Comparison of ENCODE assay signal across 13 cellular contexts in the genomic region with DNA sequence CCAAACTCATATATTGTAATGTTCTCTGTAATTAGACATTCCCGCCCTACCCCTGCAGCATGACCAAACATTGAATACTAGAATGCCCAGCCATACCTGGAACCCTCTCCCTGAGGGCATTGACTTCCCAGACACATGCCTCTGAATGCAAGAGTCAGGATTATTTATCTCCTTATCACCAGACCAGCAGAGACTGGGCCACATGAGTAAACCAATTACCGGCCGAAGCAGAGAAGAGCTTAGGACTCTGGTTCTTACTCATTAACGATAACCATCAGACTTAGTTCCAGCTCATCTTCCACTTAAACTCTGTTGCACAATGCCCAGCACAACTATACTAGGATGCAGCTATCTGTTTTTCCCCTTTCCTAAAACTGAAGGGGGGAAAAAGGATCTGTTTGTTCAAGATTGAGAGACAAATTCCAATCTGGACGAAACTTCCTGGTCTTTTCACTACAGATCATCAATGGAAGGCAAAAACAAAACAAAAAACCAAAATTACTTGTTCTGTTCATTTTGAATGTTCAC.
A peak's percentile ranks its signal among the peaks of the same experiment; 100 is the strongest.
DNase-seq lines count a peak whose midpoint lies in the region; ATAC-seq and TF ChIP-seq lines count a peak whose summit lies in the region.
"Had no signal": no experiment of that assay in that cellular context is flagged by ENCODE, and none has a peak within 500 bp of the region (broad histone marks: within the 10 kb centered on the region; RNA-seq: fewer than 3 reads in every experiment).

No MANE protein-coding gene starts in this region.

- TF ChIP-seq CTCF in AG10803 (conservative IDR thresholded peaks at IDR 0.05; ENCODE audit: low read length), result no peak

- peaks cover 12% of the 10 kb centered on the region for H3K79me1 ChIP-seq in mesenchymal stem cell (replicated peaks; ENCODE audit: low read length, poor library complexity, severe bottlenecking)

- no peak overlapping the region for H3K4me2 ChIP-seq in mesenchymal stem cell (ENCODE audit: low read length, poor library complexity, severe bottlenecking)

- peak overlapping the region in 2 of 4 donors; percentile 25 to 61 for H3K4me3 Mint-ChIP-seq in IgD-negative memory B cell
- H3K4me3 Mint-ChIP-seq in central memory CD8-positive, alpha-beta T cell, result no peak overlapping the region
- H3K4me3 Mint-ChIP-seq in T-helper 2 cell treated with Interferon-gamma antibody and Interleukin-4, amounts not matched to agents 5 μg/mL and 100 μg/mL, for 36 hours, result no peak overlapping the region

- H3K4me3 ChIP-seq in AG10803 (ENCODE audit: low read length) (no peak overlapping the region), mesenchymal stem cell (ENCODE audit: insufficient read depth in 1 of 2, low read depth in 1 of 2, low read length in 2 of 2) (no peak overlapping the region)
- H3K4me3 ChIP-seq: MG63, tibial artery had no signal

- no peak overlapping the region for H2AFZ ChIP-seq in mesenchymal stem cell (ENCODE audit: low read depth, low read length)

- no peaks in the 10 kb centered on the region for H3K36me3 ChIP-seq in mesenchymal stem cell (ENCODE audit: control insufficient read depth in 1 of 2, insufficient read depth in 2 of 2, low read depth in 1 of 2, low read length in 2 of 2)
- H3K36me3 ChIP-seq: MG63, tibial artery had no signal

- peaks cover 52 to 66% (median 57%) of the 10 kb centered on the region in 3 donors for H3K4me1 Mint-ChIP-seq in IgD-negative memory B cell
- H3K4me1 Mint-ChIP-seq in central memory CD8-positive, alpha-beta T cell, result peaks cover 54% of the 10 kb centered on the region
- peaks cover 26% of the 10 kb centered on the region for H3K4me1 Mint-ChIP-seq in T-helper 2 cell treated with Interferon-gamma antibody and Interleukin-4, amounts not matched to agents 5 μg/mL and 100 μg/mL, for 36 hours (ENCODE audit: low read depth)

- no peak overlapping the region for H3K23ac ChIP-seq in mesenchymal stem cell (ENCODE audit: low read length in 2 of 2)

- no peak overlapping the region for H2BK12ac ChIP-seq in mesenchymal stem cell (ENCODE audit: low read length in 2 of 2)

- no peak overlapping the region for H3K4ac ChIP-seq in mesenchymal stem cell (ENCODE audit: low read depth in 1 of 2, low read length in 2 of 2)

- H3K18ac ChIP-seq in mesenchymal stem cell (ENCODE audit: low read depth in 1 of 2, low read length in 2 of 2), result no peak overlapping the region

- H4K8ac ChIP-seq in mesenchymal stem cell (ENCODE audit: low read length), result no peak overlapping the region

- ATAC-seq in central memory CD8-positive, alpha-beta T cell (replicated peaks; ENCODE audit: extremely low read depth, poor library complexity, severe bottlenecking), result no peak
- ATAC-seq in GM18505 (IDR thresholded peaks at IDR 0.05; ENCODE audit: unreplicated experiment), result no peak

- H3K27me3 ChIP-seq in mesenchymal stem cell (ENCODE audit: control insufficient read depth in 1 of 2, insufficient read depth in 1 of 2, low read length in 2 of 2), result no peaks in the 10 kb centered on the region
- H3K27me3 ChIP-seq: MG63, tibial artery had no signal

- no peaks in the 10 kb centered on the region for H3K9me3 ChIP-seq in mesenchymal stem cell (ENCODE audit: control insufficient read depth, low read length)
- H3K9me3 ChIP-seq: MG63, tibial artery had no signal

- peaks cover 3% of the 10 kb centered on the region for H3K4me1 ChIP-seq in mesenchymal stem cell (ENCODE audit: control insufficient read depth, insufficient read depth, low read depth, low read length)

- WGBS in mesenchymal stem cell, result 41% methylated on average over 5 of the region's 5 CpGs

- no peak overlapping the region for H4K91ac ChIP-seq in mesenchymal stem cell (ENCODE audit: low read length)

- H3K27ac Mint-ChIP-seq in IgD-negative memory B cell, result peak overlapping the region; percentile 32 to 74 (median 49)
- H3K27ac Mint-ChIP-seq in central memory CD8-positive, alpha-beta T cell (ENCODE audit: low read depth), result peak overlapping the region; percentile 11
- H3K27ac Mint-ChIP-seq in T-helper 2 cell treated with Interferon-gamma antibody and Interleukin-4, amounts not matched to agents 5 μg/mL and 100 μg/mL, for 36 hours, result no peak overlapping the region

- H2BK15ac ChIP-seq in mesenchymal stem cell (ENCODE audit: low read depth, poor library complexity, severe bottlenecking), result no peak overlapping the region

- H3K9me3 Mint-ChIP-seq in IgD-negative memory B cell, result peaks cover 0 to 5% (median 0%) of the 10 kb centered on the region in 3 donors
- no peaks in the 10 kb centered on the region for H3K9me3 Mint-ChIP-seq in central memory CD8-positive, alpha-beta T cell
- H3K9me3 Mint-ChIP-seq in T-helper 2 cell treated with Interferon-gamma antibody and Interleukin-4, amounts not matched to agents 5 μg/mL and 100 μg/mL, for 36 hours, result no peaks in the 10 kb centered on the region

- peak; percentile 75 for DNase-seq in AG10803 (ENCODE audit: low read depth)
- DNase-seq in central memory CD8-positive, alpha-beta T cell (ENCODE audit: low spot score in 2 of 2), result no peak
- peak; percentile 91 for DNase-seq in mesenchymal stem cell
- DNase-seq in NCI-H2171 treated with DMSO at 0.1 percent for 48 hours (lab: John Stamatoyannopoulos, UW), result no peak
- DNase-seq in T-helper 2 cell treated with Interferon-gamma antibody and Interleukin-4, amounts not matched to agents 5 μg/mL and 100 μg/mL, for 36 hours (ENCODE audit: low spot score), result no peak
- no peak for DNase-seq in NCI-H1694 treated with DMSO at 0.1 percent for 48 hours (lab: John Stamatoyannopoulos, UW)
- DNase-seq: activated CD4-positive, CD25-positive, alpha-beta regulatory T cell treated with anti-CD3 and anti-CD28 coated beads, Interleukin-2, amount 50 U/mL, for 72 hours; effector memory CD4-positive, alpha-beta T cell; GF-D8; MG63 had no signal

- no peak overlapping the region for H2BK5ac ChIP-seq in mesenchymal stem cell (ENCODE audit: low read depth, low read length, poor library complexity, severe bottlenecking)

- no peak for TF ChIP-seq POLR2A in GM18505 (IDR thresholded peaks at IDR 0.05; ENCODE audit: borderline replicate concordance, extremely low read depth, insufficient read depth, insufficient read length)

- H3K36me3 Mint-ChIP-seq in IgD-negative memory B cell, result peaks cover 7% of the 10 kb centered on the region
- H3K36me3 Mint-ChIP-seq in central memory CD8-positive, alpha-beta T cell (ENCODE audit: insufficient read depth), result peaks cover 13% of the 10 kb centered on the region
- H3K36me3 Mint-ChIP-seq in T-helper 2 cell treated with Interferon-gamma antibody and Interleukin-4, amounts not matched to agents 5 μg/mL and 100 μg/mL, for 36 hours (ENCODE audit: low read depth), result peaks cover 20% of the 10 kb centered on the region

- peak overlapping the region; percentile 91 for H3K27ac ChIP-seq in mesenchymal stem cell (ENCODE audit: low read length, poor library complexity, severe bottlenecking)

- no peaks in the 10 kb centered on the region for H3K27me3 Mint-ChIP-seq in IgD-negative memory B cell
- H3K27me3 Mint-ChIP-seq in central memory CD8-positive, alpha-beta T cell, result no peaks in the 10 kb centered on the region
- no peaks in the 10 kb centered on the region for H3K27me3 Mint-ChIP-seq in T-helper 2 cell treated with Interferon-gamma antibody and Interleukin-4, amounts not matched to agents 5 μg/mL and 100 μg/mL, for 36 hours (ENCODE audit: low read depth)

- H3K9ac ChIP-seq in mesenchymal stem cell (ENCODE audit: low read length), result peak overlapping the region; percentile 7

- H3K14ac ChIP-seq in mesenchymal stem cell (ENCODE audit: low read length in 2 of 2), result no peak overlapping the region

- H2AK5ac ChIP-seq in mesenchymal stem cell (ENCODE audit: low read length, severe bottlenecking), result no peak overlapping the region

- no peak overlapping the region for H2BK120ac ChIP-seq in mesenchymal stem cell (ENCODE audit: low read depth, low read length)

Comparison
In these comparisons a context has a peak if more than half of its experiments do, and no peak if none do; other contexts are left out.
1. DNase-seq: peak in AG10803 (single experiment) and mesenchymal stem cell (single experiment); none in central memory CD8-positive, alpha-beta T cell (0 of 2), NCI-H2171 treated with DMSO at 0.1 percent for 48 hours (single experiment), T-helper 2 cell treated with Interferon-gamma antibody and Interleukin-4, amounts not matched to agents 5 μg/mL and 100 μg/mL, for 36 hours (single experiment) and NCI-H1694 treated with DMSO at 0.1 percent for 48 hours (single experiment).